In the genomic region with DNA sequence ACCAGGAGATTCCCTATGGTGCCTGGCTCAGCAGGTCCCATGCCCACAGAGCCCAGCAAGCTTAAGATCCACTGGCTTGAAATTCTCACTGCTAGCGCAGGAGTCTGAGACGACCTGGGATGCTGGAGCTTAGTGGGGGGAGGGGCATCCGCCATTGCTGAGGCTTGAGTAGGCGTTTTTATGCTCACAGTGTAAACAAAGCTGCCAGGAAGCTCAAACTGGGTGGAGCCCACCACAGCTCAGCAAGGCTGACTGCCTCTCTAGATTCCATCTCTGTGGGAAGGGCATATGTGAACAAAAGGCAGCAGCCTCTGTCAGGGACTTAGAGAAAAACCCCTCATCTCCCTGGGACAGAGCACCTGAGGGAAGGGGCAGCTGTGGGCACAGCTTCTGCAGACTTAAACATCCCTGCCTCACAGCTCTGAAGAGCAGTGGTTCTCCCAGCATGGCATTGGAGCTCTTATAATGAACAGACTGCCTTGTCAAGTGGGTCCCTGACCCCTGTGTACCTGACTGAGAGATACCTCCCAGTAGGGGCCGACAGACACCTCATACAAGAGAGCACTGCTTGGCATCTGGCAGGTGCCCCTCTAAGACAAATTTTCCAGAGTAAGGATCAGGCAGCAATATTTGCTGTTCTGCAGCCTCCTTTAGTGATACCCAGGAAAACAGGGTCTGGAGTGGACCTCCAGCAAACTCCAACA, we compare ENCODE assay signal across 18 cellular contexts.
A peak's percentile ranks its signal among the peaks of the same experiment; 100 is the strongest.
DNase-seq lines count a peak whose midpoint lies in the region; TF ChIP-seq lines count a peak whose summit lies in the region.
"Had no signal": no experiment of that assay in that cellular context is flagged by ENCODE, and none has a peak within 500 bp of the region (broad histone marks: within the 10 kb centered on the region; RNA-seq: fewer than 3 reads in every experiment).

No MANE protein-coding gene starts in this region.

- no peaks in the 10 kb centered on the region for H3K9me3 ChIP-seq in WERI-Rb-1 (ENCODE audit: severe bottlenecking)

- peaks cover 6% of the 10 kb centered on the region for H3K4me1 Mint-ChIP-seq in activated naive CD4-positive, alpha-beta T cell treated with anti-CD3 and anti-CD28 coated beads, Interleukin-2, amount 10 ng/mL, durations not matched to agents 7 days and 5 days

- H3K27me3 ChIP-seq in WERI-Rb-1 (ENCODE audit: insufficient read depth, low read depth, severe bottlenecking) = no peaks in the 10 kb centered on the region
- H3K27me3 ChIP-seq: brain microvascular endothelial cell, tibial nerve had no signal

- no peak overlapping the region for H3K4me3 ChIP-seq in WERI-Rb-1 (ENCODE audit: low read depth, low read length)
- H3K4me3 ChIP-seq: tibial nerve had no signal

- H3K9me3 Mint-ChIP-seq in activated naive CD4-positive, alpha-beta T cell treated with anti-CD3 and anti-CD28 coated beads, Interleukin-2, amount 10 ng/mL, durations not matched to agents 7 days and 5 days = peaks cover 8% of the 10 kb centered on the region

- H3K27me3 Mint-ChIP-seq in activated naive CD4-positive, alpha-beta T cell treated with anti-CD3 and anti-CD28 coated beads, Interleukin-2, amount 10 ng/mL, durations not matched to agents 7 days and 5 days = no peaks in the 10 kb centered on the region

- no peaks in the 10 kb centered on the region for H3K36me3 Mint-ChIP-seq in activated naive CD4-positive, alpha-beta T cell treated with anti-CD3 and anti-CD28 coated beads, Interleukin-2, amount 10 ng/mL, durations not matched to agents 7 days and 5 days

- no peak overlapping the region for H3K4me3 Mint-ChIP-seq in activated naive CD4-positive, alpha-beta T cell treated with anti-CD3 and anti-CD28 coated beads, Interleukin-2, amount 10 ng/mL, durations not matched to agents 7 days and 5 days

- no peaks in the 10 kb centered on the region for H3K36me3 ChIP-seq in WERI-Rb-1
- H3K36me3 ChIP-seq: brain microvascular endothelial cell had no signal

- CTCF ChIA-PET in activated naive CD4-positive, alpha-beta T cell treated with anti-CD3 and anti-CD28 coated beads, Interleukin-2, amount 10 ng/mL, durations not matched to agents 7 days and 5 days (lab: Charles Lee) = no interaction called here

- TF ChIP-seq CTCF in WERI-Rb-1 (IDR thresholded peaks at IDR 0.05; ENCODE audit: low read depth, low read length) = no peak

- H3K27ac Mint-ChIP-seq in activated naive CD4-positive, alpha-beta T cell treated with anti-CD3 and anti-CD28 coated beads, Interleukin-2, amount 10 ng/mL, durations not matched to agents 7 days and 5 days = peak overlapping the region; percentile 66

- peak; percentile 34 for DNase-seq in activated naive CD4-positive, alpha-beta T cell treated with anti-CD3 and anti-CD28 coated beads, Interleukin-2, amount 10 ng/mL, durations not matched to agents 7 days and 5 days
- DNase-seq in activated naive CD4-positive, alpha-beta T cell (lab: John Stamatoyannopoulos, UW) = no peak
- DNase-seq in WERI-Rb-1 = peak; percentile 55
- DNase-seq in iPS-NIHi11 (ENCODE audit: low spot score) = peak; percentile 5
- DNase-seq in ureter (ENCODE audit: low spot score) = peak; percentile 50
- DNase-seq in activated CD8-positive, alpha-beta memory T cell treated with anti-CD3 and anti-CD28 coated beads for 24 hours = no peak
- DNase-seq in NCI-H345 (lab: John Stamatoyannopoulos, UW) = no peak
- DNase-seq in 8988T = no peak
- DNase-seq: brain microvascular endothelial cell; effector CD4-positive, alpha-beta T cell; IMR-90; kidney; NCI-H1048; NCI-H446; stimulated activated CD4-positive, alpha-beta T cell treated with anti-CD3 and anti-CD28 coated beads, Interleukin-1b, Interleukin-23, amount 100 ng/mL, for 48 hours; stimulated activated CD8-positive, alpha-beta memory T cell treated with anti-CD3 and anti-CD28 coated beads, Interleukin-4, amount 100 ng/mL, for 48 hours; T-helper 9 cell had no signal

- H3K27ac ChIP-seq in WERI-Rb-1 = no peak overlapping the region
- H3K27ac ChIP-seq: brain microvascular endothelial cell, tibial nerve had no signal

Comparison
In these comparisons a context has a peak if more than half of its experiments do, and no peak if none do; other contexts are left out.
1. DNase-seq: peak in activated naive CD4-positive, alpha-beta T cell treated with anti-CD3 and anti-CD28 coated beads, Interleukin-2, amount 10 ng/mL, durations not matched to agents 7 days and 5 days (single experiment), WERI-Rb-1 (single experiment), iPS-NIHi11 (single experiment) and ureter (single experiment); none in activated naive CD4-positive, alpha-beta T cell (0 of 4), activated CD8-positive, alpha-beta memory T cell treated with anti-CD3 and anti-CD28 coated beads for 24 hours (single experiment), NCI-H345 (single experiment) and 8988T (single experiment).